Comparison of ENCODE assay signal across 9 cellular contexts in genomic region chr17:27323538-27324212, GRCh38. TPM values are rescaled to one million over a fixed set of nuclear protein-coding genes. Genes with fewer than 3 reads are reported as not detected.
A peak's percentile ranks its signal among the peaks of the same experiment; 100 is the strongest.
DNase-seq lines count a peak whose midpoint lies in the region; ATAC-seq and TF ChIP-seq lines count a peak whose summit lies in the region.
"Had no signal": no experiment of that assay in that cellular context is flagged by ENCODE, and none has a peak within 500 bp of the region (broad histone marks: within the 10 kb centered on the region; RNA-seq: fewer than 3 reads in every experiment).

No MANE protein-coding gene starts in this region.

- H3K4me3 ChIP-seq in fibroblast of villous mesenchyme (ENCODE audit: low read depth, low read length) = no peak overlapping the region

- no peak for TF ChIP-seq CTCF in fibroblast of villous mesenchyme (IDR thresholded peaks at IDR 0.05; ENCODE audit: insufficient read depth, low read depth, low read length)

- ATAC-seq in HG02759 (IDR thresholded peaks at IDR 0.05; ENCODE audit: unreplicated experiment) = no peak
- no peak for ATAC-seq in HG03175 (IDR thresholded peaks at IDR 0.05; ENCODE audit: unreplicated experiment)
- ATAC-seq in GM21367 (IDR thresholded peaks at IDR 0.05; ENCODE audit: unreplicated experiment) = no peak

- peak; percentile 29 for DNase-seq in GM04503 (ENCODE audit: low read depth)
- peak; percentile 75 for DNase-seq in RPMI7951 (ENCODE audit: low read depth)
- DNase-seq in fibroblast of villous mesenchyme (ENCODE audit: low read depth) = peak; percentile 87
- DNase-seq in renal cortical epithelial cell (ENCODE audit: low read depth) = peak; percentile 79
- no peak for DNase-seq in NAMALWA (ENCODE audit: low spot score)
- DNase-seq: NCI-H2107 had no signal

RNA-seq across cellular contexts. Expression of gene WSB1, which starts 29.8 kb away (rescaled TPM):
- 55.2 and 106 TPM in 2 replicates for total RNA-seq in RPMI7951 (2014; rRNA removed; shearing (Covaris generic))
- 135 and 208 TPM in 2 replicates for total RNA-seq in fibroblast of villous mesenchyme
- 104 and 189 TPM in 2 replicates for total RNA-seq in renal cortical epithelial cell
